8 cellular contexts compared by ENCODE assay signal in genomic region chr4:52038109-52038912, GRCh38. TPM values are rescaled to one million over a fixed set of nuclear protein-coding genes. Genes with fewer than 3 reads are reported as not detected.
DNase-seq lines count a peak whose midpoint lies in the region; ATAC-seq and TF ChIP-seq lines count a peak whose summit lies in the region.

TSS of gene SGCB (minus strand) at chr4:52038299. CDS start at chr4:52038259, 40 bp downstream.

- H3K9me3 ChIP-seq in endodermal cell (ENCODE audit: control insufficient read depth, low read length) = no peaks in the 10 kb centered on the region

- H3K36me3 ChIP-seq in endodermal cell (ENCODE audit: control insufficient read depth, insufficient read depth, low read length) = peaks cover 12% of the 10 kb centered on the region

- TF ChIP-seq CTCF in endodermal cell (conservative IDR thresholded peaks at IDR 0.05) (no peak), mesothelial cell of epicardium (IDR thresholded peaks at IDR 0.05; ENCODE audit: unreplicated experiment) (no peak)

- ATAC-seq in GM18861 (IDR thresholded peaks at IDR 0.05; ENCODE audit: unreplicated experiment) (peak; percentile 84), HG03060 (IDR thresholded peaks at IDR 0.05; ENCODE audit: low read depth, unreplicated experiment) (peak; percentile 49)

- H3K27ac Mint-ChIP-seq in endodermal cell (peak within 1 kb of the TSS; percentile 92), mesothelial cell of epicardium (peak within 1 kb of the TSS; percentile 87)

- peak within 1 kb of the TSS; percentile 97 for H3K4me3 ChIP-seq in endodermal cell (ENCODE audit: low read length)

- no peaks in the 10 kb centered on the region for H3K9me3 Mint-ChIP-seq in endodermal cell
- H3K9me3 Mint-ChIP-seq in mesothelial cell of epicardium = no peaks in the 10 kb centered on the region

- H3K27ac ChIP-seq in endodermal cell (ENCODE audit: low read depth, low read length) = peak within 1 kb of the TSS; percentile 85

- DNase-seq in A172 (ENCODE audit: low spot score) (peak; percentile 26), NCI-H510A (lab: John Stamatoyannopoulos, UW) (peak; percentile 46), endodermal cell (peak; percentile 87), mesothelial cell of epicardium (ENCODE audit: low spot score in 2 of 2, unreplicated experiment in 2 of 2) (peak; percentile 45 to 83)
- peak; percentile 37 to 61 (median 39) for DNase-seq in activated CD8-positive, alpha-beta memory T cell treated with anti-CD3 and anti-CD28 coated beads for 48 hours (ENCODE audit: low read depth in 2 of 3, low spot score in 2 of 3)
- DNase-seq in stimulated activated CD8-positive, alpha-beta memory T cell treated with anti-CD3 and anti-CD28 coated beads, Interleukin-15, amount 100 ng/mL, for 24 hours (ENCODE audit: low read depth) = peak; percentile 55

- H3K36me3 Mint-ChIP-seq in endodermal cell (ENCODE audit: low read depth) = no peaks in the 10 kb centered on the region
- peaks cover 6% of the 10 kb centered on the region for H3K36me3 Mint-ChIP-seq in mesothelial cell of epicardium

- H3K9ac ChIP-seq in endodermal cell (ENCODE audit: extremely low read depth, low read length, poor library complexity, severe bottlenecking) = peak within 1 kb of the TSS; percentile 43

- H3K27me3 Mint-ChIP-seq in endodermal cell (ENCODE audit: insufficient read depth) (peaks cover 11% of the 10 kb centered on the region), mesothelial cell of epicardium (ENCODE audit: low read depth) (peaks cover 26% of the 10 kb centered on the region)

- WGBS in endodermal cell (ENCODE audit: insufficient coverage in 1 of 2, insufficient read length in 1 of 2), 2 experiments = 8 to 33% methylated on average over 9 to 68 of the region's 68 CpGs

- no peaks in the 10 kb centered on the region for H3K27me3 ChIP-seq in endodermal cell (ENCODE audit: control insufficient read depth, insufficient read depth, low read length, poor library complexity, severe bottlenecking)

- peaks cover 6% of the 10 kb centered on the region for H3K4me1 ChIP-seq in endodermal cell (ENCODE audit: control insufficient read depth, insufficient read depth, low read length)

- H3K4me1 Mint-ChIP-seq in endodermal cell (peaks cover 33% of the 10 kb centered on the region), mesothelial cell of epicardium (peaks cover 32% of the 10 kb centered on the region)

- H3K4me3 Mint-ChIP-seq in endodermal cell (peak within 1 kb of the TSS; percentile 73), mesothelial cell of epicardium (peak within 1 kb of the TSS; percentile 88)

RNA-seq across cellular contexts. Expression of gene SGCB, which starts in this region (rescaled TPM):
- total RNA-seq in A172 (2014; rRNA removed; shearing (Covaris generic)) = 20.5 and 30.4 TPM in 2 replicates
- total RNA-seq in endodermal cell (10 to 100 TPM; 35.1 to 36.2 TPM), mesothelial cell of epicardium (27.9 to 30.4 TPM (median 30.2 TPM) in 3 replicates)
- polyA plus RNA-seq in endodermal cell (2013, experiment 1 of 2) = 42.0 TPM
- polyA plus RNA-seq in endodermal cell (2013, experiment 2 of 2) = 43.9 TPM

Comparison
In these comparisons a context has a peak if more than half of its experiments do, and no peak if none do; other contexts are left out.
1. Peak in every context shown above with its lines: DNase-seq, ATAC-seq, H3K4me3 ChIP-seq and H3K27ac ChIP-seq.
2. DNase-seq: peak in every context shown above with its lines; median percentile 87 in endodermal cell; 64 in mesothelial cell of epicardium; 55 in stimulated activated CD8-positive, alpha-beta memory T cell treated with anti-CD3 and anti-CD28 coated beads, Interleukin-15, amount 100 ng/mL, for 24 hours; 46 in NCI-H510A; 39 in activated CD8-positive, alpha-beta memory T cell treated with anti-CD3 and anti-CD28 coated beads for 48 hours; 26 in A172.